Comparison of ENCODE assay signal across 1 cellular context in genomic region chr15:57319919-57320542, GRCh38.
TF ChIP-seq lines count a peak whose summit lies in the region.

No MANE protein-coding gene starts in this region.

TF ChIP-seq in H1, 55 proteins besides CTCF, POLR2A, EP300 and RAD21 (continued from another document):
- TF ChIP-seq ZNF274 (IDR thresholded peaks at IDR 0.05; ENCODE audit: borderline replicate concordance, extremely low read depth, low read length) = no peak
- TF ChIP-seq MAX (IDR thresholded peaks at IDR 0.05) = no peak
- TF ChIP-seq TCF12 (IDR thresholded peaks at IDR 0.05; ENCODE audit: low read depth, low read length) = no peak
- TF ChIP-seq CEBPB (IDR thresholded peaks at IDR 0.05; ENCODE audit: low read depth, low read length) = no peak
- no peak for TF ChIP-seq PHF8 (conservative IDR thresholded peaks at IDR 0.05; ENCODE audit: low read depth, low read length)
- TF ChIP-seq ASH2L (IDR thresholded peaks at IDR 0.05; ENCODE audit: low read length) = no peak
- TF ChIP-seq ATF3 (IDR thresholded peaks at IDR 0.05; ENCODE audit: insufficient read depth, low read depth, low read length) = no peak
- TF ChIP-seq TEAD4 (IDR thresholded peaks at IDR 0.05; ENCODE audit: low read depth, low read length) = no peak
